In the genomic region with DNA sequence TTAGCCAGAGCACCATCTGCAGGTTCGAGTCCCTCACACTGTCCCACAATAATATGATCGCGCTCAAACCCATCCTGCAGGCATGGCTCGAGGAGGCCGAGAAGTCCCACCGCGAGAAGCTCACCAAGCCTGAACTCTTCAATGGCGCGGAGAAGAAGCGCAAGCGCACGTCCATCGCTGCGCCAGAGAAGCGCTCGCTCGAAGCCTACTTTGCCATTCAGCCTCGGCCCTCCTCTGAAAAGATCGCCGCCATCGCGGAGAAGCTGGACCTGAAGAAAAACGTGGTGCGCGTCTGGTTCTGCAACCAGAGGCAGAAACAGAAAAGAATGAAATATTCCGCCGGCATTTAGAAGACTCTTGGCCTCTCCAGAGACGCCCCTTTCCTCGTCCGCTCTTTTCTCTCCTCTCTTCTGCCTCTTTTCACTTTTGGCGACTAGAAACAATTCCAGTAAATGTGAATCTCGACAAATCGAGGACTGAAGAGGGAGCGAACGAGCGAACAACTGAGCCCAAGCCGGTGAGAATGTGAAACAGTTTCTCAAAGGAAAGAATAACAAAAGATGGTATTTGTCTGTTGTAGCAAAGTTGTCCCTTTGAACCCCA, we compare ENCODE assay signal across 2 cellular contexts.
TF ChIP-seq lines count a peak whose summit lies in the region.

No MANE protein-coding gene starts in this region.

TF ChIP-seq in SK-N-SH, 30 proteins besides CTCF, POLR2A, EP300 and RAD21 (continued from another document):
- TF ChIP-seq NFIC (IDR thresholded peaks at IDR 0.05; ENCODE audit: borderline replicate concordance) (no peak), MEF2A (IDR thresholded peaks at IDR 0.05; ENCODE audit: borderline replicate concordance, low read depth) (no peak), GABPA (IDR thresholded peaks at IDR 0.05; ENCODE audit: low read depth) (no peak), TCF12 (IDR thresholded peaks at IDR 0.05) (no peak), RFX5 (IDR thresholded peaks at IDR 0.05; ENCODE audit: low read length) (no peak), TAF1 (IDR thresholded peaks at IDR 0.05; ENCODE audit: borderline replicate concordance, low read depth, low read length) (no peak), ELF1 (IDR thresholded peaks at IDR 0.05) (no peak), FOSL2 (IDR thresholded peaks at IDR 0.05; ENCODE audit: borderline replicate concordance, low read depth) (no peak), RCOR1 (IDR thresholded peaks at IDR 0.05; ENCODE audit: low read length) (no peak)
- TF ChIP-seq, protein P1, sequence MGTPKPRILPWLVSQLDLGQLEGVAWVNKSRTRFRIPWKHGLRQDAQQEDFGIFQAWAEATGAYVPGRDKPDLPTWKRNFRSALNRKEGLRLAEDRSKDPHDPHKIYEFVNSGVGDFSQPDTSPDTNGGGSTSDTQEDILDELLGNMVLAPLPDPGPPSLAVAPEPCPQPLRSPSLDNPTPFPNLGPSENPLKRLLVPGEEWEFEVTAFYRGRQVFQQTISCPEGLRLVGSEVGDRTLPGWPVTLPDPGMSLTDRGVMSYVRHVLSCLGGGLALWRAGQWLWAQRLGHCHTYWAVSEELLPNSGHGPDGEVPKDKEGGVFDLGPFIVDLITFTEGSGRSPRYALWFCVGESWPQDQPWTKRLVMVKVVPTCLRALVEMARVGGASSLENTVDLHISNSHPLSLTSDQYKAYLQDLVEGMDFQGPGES (IDR thresholded peaks at IDR 0.05; ENCODE audit: low read depth, low read length) = no peak
- TF ChIP-seq, protein P2, sequence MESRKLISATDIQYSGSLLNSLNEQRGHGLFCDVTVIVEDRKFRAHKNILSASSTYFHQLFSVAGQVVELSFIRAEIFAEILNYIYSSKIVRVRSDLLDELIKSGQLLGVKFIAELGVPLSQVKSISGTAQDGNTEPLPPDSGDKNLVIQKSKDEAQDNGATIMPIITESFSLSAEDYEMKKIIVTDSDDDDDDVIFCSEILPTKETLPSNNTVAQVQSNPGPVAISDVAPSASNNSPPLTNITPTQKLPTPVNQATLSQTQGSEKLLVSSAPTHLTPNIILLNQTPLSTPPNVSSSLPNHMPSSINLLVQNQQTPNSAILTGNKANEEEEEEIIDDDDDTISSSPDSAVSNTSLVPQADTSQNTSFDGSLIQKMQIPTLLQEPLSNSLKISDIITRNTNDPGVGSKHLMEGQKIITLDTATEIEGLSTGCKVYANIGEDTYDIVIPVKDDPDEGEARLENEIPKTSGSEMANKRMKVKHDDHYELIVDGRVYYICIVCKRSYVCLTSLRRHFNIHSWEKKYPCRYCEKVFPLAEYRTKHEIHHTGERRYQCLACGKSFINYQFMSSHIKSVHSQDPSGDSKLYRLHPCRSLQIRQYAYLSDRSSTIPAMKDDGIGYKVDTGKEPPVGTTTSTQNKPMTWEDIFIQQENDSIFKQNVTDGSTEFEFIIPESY (IDR thresholded peaks at IDR 0.05; ENCODE audit: borderline replicate concordance, low read depth) = no peak
- TF ChIP-seq, protein P3, sequence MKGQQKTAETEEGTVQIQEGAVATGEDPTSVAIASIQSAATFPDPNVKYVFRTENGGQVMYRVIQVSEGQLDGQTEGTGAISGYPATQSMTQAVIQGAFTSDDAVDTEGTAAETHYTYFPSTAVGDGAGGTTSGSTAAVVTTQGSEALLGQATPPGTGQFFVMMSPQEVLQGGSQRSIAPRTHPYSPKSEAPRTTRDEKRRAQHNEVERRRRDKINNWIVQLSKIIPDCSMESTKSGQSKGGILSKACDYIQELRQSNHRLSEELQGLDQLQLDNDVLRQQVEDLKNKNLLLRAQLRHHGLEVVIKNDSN (IDR thresholded peaks at IDR 0.05; ENCODE audit: borderline replicate concordance, low read depth) = no peak
- TF ChIP-seq, protein P4, sequence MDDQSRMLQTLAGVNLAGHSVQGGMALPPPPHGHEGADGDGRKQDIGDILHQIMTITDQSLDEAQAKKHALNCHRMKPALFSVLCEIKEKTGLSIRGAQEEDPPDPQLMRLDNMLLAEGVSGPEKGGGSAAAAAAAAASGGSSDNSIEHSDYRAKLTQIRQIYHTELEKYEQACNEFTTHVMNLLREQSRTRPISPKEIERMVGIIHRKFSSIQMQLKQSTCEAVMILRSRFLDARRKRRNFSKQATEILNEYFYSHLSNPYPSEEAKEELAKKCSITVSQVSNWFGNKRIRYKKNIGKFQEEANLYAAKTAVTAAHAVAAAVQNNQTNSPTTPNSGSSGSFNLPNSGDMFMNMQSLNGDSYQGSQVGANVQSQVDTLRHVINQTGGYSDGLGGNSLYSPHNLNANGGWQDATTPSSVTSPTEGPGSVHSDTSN (IDR thresholded peaks at IDR 0.05) = no peak
- TF ChIP-seq, protein P5, sequence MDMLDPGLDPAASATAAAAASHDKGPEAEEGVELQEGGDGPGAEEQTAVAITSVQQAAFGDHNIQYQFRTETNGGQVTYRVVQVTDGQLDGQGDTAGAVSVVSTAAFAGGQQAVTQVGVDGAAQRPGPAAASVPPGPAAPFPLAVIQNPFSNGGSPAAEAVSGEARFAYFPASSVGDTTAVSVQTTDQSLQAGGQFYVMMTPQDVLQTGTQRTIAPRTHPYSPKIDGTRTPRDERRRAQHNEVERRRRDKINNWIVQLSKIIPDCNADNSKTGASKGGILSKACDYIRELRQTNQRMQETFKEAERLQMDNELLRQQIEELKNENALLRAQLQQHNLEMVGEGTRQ (IDR thresholded peaks at IDR 0.05; ENCODE audit: borderline replicate concordance, low read depth, low read length) = no peak
- TF ChIP-seq, protein P6, sequence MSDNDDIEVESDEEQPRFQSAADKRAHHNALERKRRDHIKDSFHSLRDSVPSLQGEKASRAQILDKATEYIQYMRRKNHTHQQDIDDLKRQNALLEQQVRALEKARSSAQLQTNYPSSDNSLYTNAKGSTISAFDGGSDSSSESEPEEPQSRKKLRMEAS (IDR thresholded peaks at IDR 0.05; ENCODE audit: low read depth) = no peak
- TF ChIP-seq, protein P7, sequence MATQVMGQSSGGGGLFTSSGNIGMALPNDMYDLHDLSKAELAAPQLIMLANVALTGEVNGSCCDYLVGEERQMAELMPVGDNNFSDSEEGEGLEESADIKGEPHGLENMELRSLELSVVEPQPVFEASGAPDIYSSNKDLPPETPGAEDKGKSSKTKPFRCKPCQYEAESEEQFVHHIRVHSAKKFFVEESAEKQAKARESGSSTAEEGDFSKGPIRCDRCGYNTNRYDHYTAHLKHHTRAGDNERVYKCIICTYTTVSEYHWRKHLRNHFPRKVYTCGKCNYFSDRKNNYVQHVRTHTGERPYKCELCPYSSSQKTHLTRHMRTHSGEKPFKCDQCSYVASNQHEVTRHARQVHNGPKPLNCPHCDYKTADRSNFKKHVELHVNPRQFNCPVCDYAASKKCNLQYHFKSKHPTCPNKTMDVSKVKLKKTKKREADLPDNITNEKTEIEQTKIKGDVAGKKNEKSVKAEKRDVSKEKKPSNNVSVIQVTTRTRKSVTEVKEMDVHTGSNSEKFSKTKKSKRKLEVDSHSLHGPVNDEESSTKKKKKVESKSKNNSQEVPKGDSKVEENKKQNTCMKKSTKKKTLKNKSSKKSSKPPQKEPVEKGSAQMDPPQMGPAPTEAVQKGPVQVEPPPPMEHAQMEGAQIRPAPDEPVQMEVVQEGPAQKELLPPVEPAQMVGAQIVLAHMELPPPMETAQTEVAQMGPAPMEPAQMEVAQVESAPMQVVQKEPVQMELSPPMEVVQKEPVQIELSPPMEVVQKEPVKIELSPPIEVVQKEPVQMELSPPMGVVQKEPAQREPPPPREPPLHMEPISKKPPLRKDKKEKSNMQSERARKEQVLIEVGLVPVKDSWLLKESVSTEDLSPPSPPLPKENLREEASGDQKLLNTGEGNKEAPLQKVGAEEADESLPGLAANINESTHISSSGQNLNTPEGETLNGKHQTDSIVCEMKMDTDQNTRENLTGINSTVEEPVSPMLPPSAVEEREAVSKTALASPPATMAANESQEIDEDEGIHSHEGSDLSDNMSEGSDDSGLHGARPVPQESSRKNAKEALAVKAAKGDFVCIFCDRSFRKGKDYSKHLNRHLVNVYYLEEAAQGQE (IDR thresholded peaks at IDR 0.05; ENCODE audit: low read depth, low read length) = no peak

TF ChIP-seq in SK-N-SH treated with all-trans-retinoic acid at 6 μM for 48 hours, 23 proteins besides CTCF, POLR2A, EP300 and RAD21:
- TF ChIP-seq, protein P8, sequence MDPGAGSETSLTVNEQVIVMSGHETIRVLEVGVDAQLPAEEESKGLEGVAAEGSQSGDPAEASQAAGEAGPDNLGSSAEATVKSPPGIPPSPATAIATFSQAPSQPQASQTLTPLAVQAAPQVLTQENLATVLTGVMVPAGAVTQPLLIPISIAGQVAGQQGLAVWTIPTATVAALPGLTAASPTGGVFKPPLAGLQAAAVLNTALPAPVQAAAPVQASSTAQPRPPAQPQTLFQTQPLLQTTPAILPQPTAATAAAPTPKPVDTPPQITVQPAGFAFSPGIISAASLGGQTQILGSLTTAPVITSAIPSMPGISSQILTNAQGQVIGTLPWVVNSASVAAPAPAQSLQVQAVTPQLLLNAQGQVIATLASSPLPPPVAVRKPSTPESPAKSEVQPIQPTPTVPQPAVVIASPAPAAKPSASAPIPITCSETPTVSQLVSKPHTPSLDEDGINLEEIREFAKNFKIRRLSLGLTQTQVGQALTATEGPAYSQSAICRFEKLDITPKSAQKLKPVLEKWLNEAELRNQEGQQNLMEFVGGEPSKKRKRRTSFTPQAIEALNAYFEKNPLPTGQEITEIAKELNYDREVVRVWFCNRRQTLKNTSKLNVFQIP (CRISPR knock-in tag; IDR thresholded peaks at IDR 0.05; ENCODE audit: borderline replicate concordance, low read depth) = no peak
- TF ChIP-seq, protein P9, sequence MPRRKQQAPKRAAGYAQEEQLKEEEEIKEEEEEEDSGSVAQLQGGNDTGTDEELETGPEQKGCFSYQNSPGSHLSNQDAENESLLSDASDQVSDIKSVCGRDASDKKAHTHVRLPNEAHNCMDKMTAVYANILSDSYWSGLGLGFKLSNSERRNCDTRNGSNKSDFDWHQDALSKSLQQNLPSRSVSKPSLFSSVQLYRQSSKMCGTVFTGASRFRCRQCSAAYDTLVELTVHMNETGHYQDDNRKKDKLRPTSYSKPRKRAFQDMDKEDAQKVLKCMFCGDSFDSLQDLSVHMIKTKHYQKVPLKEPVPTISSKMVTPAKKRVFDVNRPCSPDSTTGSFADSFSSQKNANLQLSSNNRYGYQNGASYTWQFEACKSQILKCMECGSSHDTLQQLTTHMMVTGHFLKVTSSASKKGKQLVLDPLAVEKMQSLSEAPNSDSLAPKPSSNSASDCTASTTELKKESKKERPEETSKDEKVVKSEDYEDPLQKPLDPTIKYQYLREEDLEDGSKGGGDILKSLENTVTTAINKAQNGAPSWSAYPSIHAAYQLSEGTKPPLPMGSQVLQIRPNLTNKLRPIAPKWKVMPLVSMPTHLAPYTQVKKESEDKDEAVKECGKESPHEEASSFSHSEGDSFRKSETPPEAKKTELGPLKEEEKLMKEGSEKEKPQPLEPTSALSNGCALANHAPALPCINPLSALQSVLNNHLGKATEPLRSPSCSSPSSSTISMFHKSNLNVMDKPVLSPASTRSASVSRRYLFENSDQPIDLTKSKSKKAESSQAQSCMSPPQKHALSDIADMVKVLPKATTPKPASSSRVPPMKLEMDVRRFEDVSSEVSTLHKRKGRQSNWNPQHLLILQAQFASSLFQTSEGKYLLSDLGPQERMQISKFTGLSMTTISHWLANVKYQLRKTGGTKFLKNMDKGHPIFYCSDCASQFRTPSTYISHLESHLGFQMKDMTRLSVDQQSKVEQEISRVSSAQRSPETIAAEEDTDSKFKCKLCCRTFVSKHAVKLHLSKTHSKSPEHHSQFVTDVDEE (CRISPR knock-in tag; IDR thresholded peaks at IDR 0.05) = no peak
